ENCODE assay signal across 15 cellular contexts in the genomic region with DNA sequence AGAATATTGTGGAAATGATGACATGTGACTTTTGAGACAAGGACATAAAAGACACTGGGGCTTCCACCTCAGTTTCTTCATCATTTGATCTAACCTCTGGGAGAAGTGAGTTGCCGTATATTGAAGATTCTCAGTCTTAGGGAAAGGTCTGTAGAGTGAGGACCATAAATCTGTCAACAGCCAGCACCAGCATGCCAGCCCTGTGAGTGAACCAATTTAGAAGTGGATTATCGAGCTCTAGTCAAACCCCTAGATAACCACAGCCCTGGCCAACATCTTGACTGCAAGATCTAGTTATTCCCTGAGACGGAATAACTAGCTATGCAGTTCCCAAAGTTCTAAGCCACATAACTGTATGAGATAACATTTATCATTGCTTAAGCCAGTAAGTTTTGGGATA.
DNase-seq lines count a peak whose midpoint lies in the region; ATAC-seq and TF ChIP-seq lines count a peak whose summit lies in the region.
"Had no signal": no experiment of that assay in that cellular context is flagged by ENCODE, and none has a peak within 500 bp of the region (broad histone marks: within the 10 kb centered on the region; RNA-seq: fewer than 3 reads in every experiment).

No MANE protein-coding gene starts in this region.

- H3K27ac ChIP-seq in cardiac muscle cell (peak overlapping the region; percentile 5), right atrium auricular region (no peak overlapping the region)
- H3K27ac ChIP-seq: BLaER1 treated with 17β-estradiol and CSF1 and Interleukin-3, amounts not matched to agents 10 nM and 100 nM had no signal

- no peaks in the 10 kb centered on the region for H3K9me3 ChIP-seq in cardiac muscle cell (ENCODE audit: low read depth)
- H3K9me3 ChIP-seq in right atrium auricular region: no peaks in the 10 kb centered on the region
- H3K9me3 ChIP-seq: BLaER1 treated with 17β-estradiol and CSF1 and Interleukin-3, amounts not matched to agents 10 nM and 100 nM had no signal

- DNase-seq in cardiac muscle cell (ENCODE audit: low read depth in 1 of 2, low spot score in 1 of 2) (peak in 1 of 2 donors; percentile 70), right atrium auricular region (ENCODE audit: low spot score) (no peak), NCI-H82 (lab: John Stamatoyannopoulos, UW) (peak; percentile 70), islet precursor cell (peak; percentile 72), NCI-H1105 (lab: John Stamatoyannopoulos, UW) (no peak), COR-L47 (lab: John Stamatoyannopoulos, UW) (no peak)
- DNase-seq: CD8-positive, alpha-beta T cell; DMS 273 treated with DMSO at 0.1 percent for 48 hours; DMS53; DND-41; EL; H9 had no signal

- TF ChIP-seq CTCF in cardiac muscle cell (IDR thresholded peaks at IDR 0.05; ENCODE audit: low read depth, low read length) (no peak), right atrium auricular region (IDR thresholded peaks at IDR 0.05) (no peak)

- H3K4me1 ChIP-seq in cardiac muscle cell (ENCODE audit: low read depth) (peaks cover 36% of the 10 kb centered on the region), right atrium auricular region (no peaks in the 10 kb centered on the region)

- no peak for ATAC-seq in GM21717 (IDR thresholded peaks at IDR 0.05; ENCODE audit: unreplicated experiment)
- ATAC-seq: CD8-positive, alpha-beta T cell; HepG2 had no signal

- H3K27me3 ChIP-seq in cardiac muscle cell (no peaks in the 10 kb centered on the region), right atrium auricular region (no peaks in the 10 kb centered on the region)
- H3K27me3 ChIP-seq: BLaER1 treated with 17β-estradiol and CSF1 and Interleukin-3, amounts not matched to agents 10 nM and 100 nM had no signal

- H3K4me3 ChIP-seq in cardiac muscle cell: no peak overlapping the region
- H3K4me3 ChIP-seq in right atrium auricular region: no peak overlapping the region
- H3K4me3 ChIP-seq: BLaER1 treated with 17β-estradiol and CSF1 and Interleukin-3, amounts not matched to agents 10 nM and 100 nM had no signal

- H3K36me3 ChIP-seq in cardiac muscle cell: no peaks in the 10 kb centered on the region
- no peaks in the 10 kb centered on the region for H3K36me3 ChIP-seq in right atrium auricular region
- H3K36me3 ChIP-seq: BLaER1 treated with 17β-estradiol and CSF1 and Interleukin-3, amounts not matched to agents 10 nM and 100 nM had no signal

Comparison
In these comparisons a context has a peak if more than half of its experiments do, and no peak if none do; other contexts are left out.
1. DNase-seq: peak in NCI-H82 (single experiment) and islet precursor cell (single experiment); none in right atrium auricular region (single experiment), NCI-H1105 (single experiment) and COR-L47 (single experiment).